20 cellular contexts compared by ENCODE assay signal in genomic region chr5:50712479-50712878, GRCh38. TPM values are rescaled to one million over a fixed set of nuclear protein-coding genes. Genes with fewer than 3 reads are reported as not detected.
DNase-seq lines count a peak whose midpoint lies in the region; ATAC-seq and TF ChIP-seq lines count a peak whose summit lies in the region.
"Had no signal": no experiment of that assay in that cellular context is flagged by ENCODE, and none has a peak within 500 bp of the region (broad histone marks: within the 10 kb centered on the region; RNA-seq: fewer than 3 reads in every experiment).

No MANE protein-coding gene starts in this region.

- no peak for TF ChIP-seq POLR2A in adrenal gland (IDR thresholded peaks at IDR 0.05)

- no peak overlapping the region for H3K27ac ChIP-seq in BLaER1 treated with 17β-estradiol and CSF1 and Interleukin-3, amounts not matched to agents 10 nM and 100 nM
- peak overlapping the region; percentile 33 for H3K27ac ChIP-seq in CD4-positive, alpha-beta T cell (ENCODE audit: low read depth, low read length)
- H3K27ac ChIP-seq in adrenal gland = peak overlapping the region in 1 of 5 donors; percentile 57
- H3K27ac ChIP-seq: HL-60, lower lobe of right lung had no signal

- peak overlapping the region; percentile 92 for H3K27ac Mint-ChIP-seq in CD4-positive, alpha-beta T cell
- H3K27ac Mint-ChIP-seq in T-helper 17 cell = peak overlapping the region; percentile 97
- H3K27ac Mint-ChIP-seq: progenitor cell of endocrine pancreas had no signal

- no peaks in the 10 kb centered on the region for H3K27me3 ChIP-seq in BLaER1 treated with 17β-estradiol and CSF1 and Interleukin-3, amounts not matched to agents 10 nM and 100 nM
- H3K27me3 ChIP-seq in CD4-positive, alpha-beta T cell (ENCODE audit: control insufficient read depth, insufficient read depth, low read length) = no peaks in the 10 kb centered on the region
- H3K27me3 ChIP-seq in adrenal gland = no peaks in the 10 kb centered on the region
- H3K27me3 ChIP-seq: BE2C, transverse colon had no signal

- H3K4me1 ChIP-seq in BLaER1 treated with 17β-estradiol and CSF1 and Interleukin-3, amounts not matched to agents 10 nM and 100 nM = peaks cover 12 to 59% (median 28%) of the 10 kb centered on the region in 10 experiments
- H3K4me1 ChIP-seq in adrenal gland (replicated peaks in 1 of 2) = peaks cover 6 to 33% of the 10 kb centered on the region in 2 donors
- H3K4me1 ChIP-seq: BE2C had no signal

- peak overlapping the region in 9 of 11 experiments; percentile 8 to 85 (median 63); a peak in 12 of 22 replicates for H3K4me2 ChIP-seq in BLaER1 treated with 17β-estradiol and CSF1 and Interleukin-3, amounts not matched to agents 10 nM and 100 nM

- H3K9me3 ChIP-seq in BLaER1 treated with 17β-estradiol and CSF1 and Interleukin-3, amounts not matched to agents 10 nM and 100 nM (replicated peaks in 1 of 11) = no peaks in the 10 kb centered on the region
- no peaks in the 10 kb centered on the region for H3K9me3 ChIP-seq in CD4-positive, alpha-beta T cell (ENCODE audit: control insufficient read depth, low read length)
- H3K9me3 ChIP-seq in T-helper 17 cell (ENCODE audit: control insufficient read depth, low read length, poor library complexity, severe bottlenecking) (no peaks in the 10 kb centered on the region), adrenal gland (replicated peaks in 1 of 3) (no peaks in the 10 kb centered on the region)
- H3K9me3 ChIP-seq: BE2C, lower lobe of right lung, transverse colon had no signal

- H3K4me3 Mint-ChIP-seq in CD4-positive, alpha-beta T cell = peak overlapping the region; percentile 2
- peak overlapping the region; percentile 43 for H3K4me3 Mint-ChIP-seq in T-helper 17 cell

- 42 to 76% (median 51%) methylated on average over 1 of the region's 1 CpG for WGBS in adrenal gland, 4 donors

- no peaks in the 10 kb centered on the region for H3K9me3 Mint-ChIP-seq in CD4-positive, alpha-beta T cell

- no peak for ATAC-seq in CD4-positive, alpha-beta T cell (ENCODE audit: poor library complexity)
- ATAC-seq in T-helper 17 cell = no peak
- ATAC-seq: lower lobe of right lung, Panc1 had no signal

- no peak overlapping the region for H3K4me3 ChIP-seq in BLaER1 treated with 17β-estradiol and CSF1 and Interleukin-3, amounts not matched to agents 10 nM and 100 nM
- no peak overlapping the region for H3K4me3 ChIP-seq in adrenal gland
- H3K4me3 ChIP-seq: lower lobe of right lung, transverse colon had no signal

- DNase-seq in CD4-positive, alpha-beta T cell = no peak
- no peak for DNase-seq in T-helper 17 cell
- DNase-seq in left kidney (ENCODE audit: low read depth, low spot score) = peak; percentile 3
- no peak for DNase-seq in adrenal gland
- DNase-seq in effector CD8-positive, alpha-beta T cell (lab: John Stamatoyannopoulos, UW) = no peak
- DNase-seq in A172 (ENCODE audit: low spot score) = no peak
- DNase-seq: BE2C, dermis blood vessel endothelial cell, DMS53, glutamatergic neuron, HCEC 1CT, lower lobe of right lung, NCI-H1092, NCI-H774, small intestine, transverse colon had no signal

- intact Hi-C loops in CD4-positive, alpha-beta T cell (cut with DNase I, micrococcal nuclease) = loop anchor here (2.0 to 5.0 kb wide), 2 partner anchors 14 to 50 kb away; no protein-coding TSS in a partner anchor
- intact Hi-C loops in adrenal gland (cut with DNase I) = no loop called here

- H4K20me1 ChIP-seq in BLaER1 treated with 17β-estradiol and CSF1 and Interleukin-3, amounts not matched to agents 10 nM and 100 nM = peaks cover 0 to 63% (median 26%) of the 10 kb centered on the region in 11 experiments; a peak in 14 of 22 replicates

- H3K9ac ChIP-seq in BLaER1 treated with 17β-estradiol and CSF1 and Interleukin-3, amounts not matched to agents 10 nM and 100 nM = no peak overlapping the region

- CTCF ChIA-PET in CD4-positive, alpha-beta T cell (lab: Charles Lee) = no interaction called here

- H3K36me3 ChIP-seq in BLaER1 treated with 17β-estradiol and CSF1 and Interleukin-3, amounts not matched to agents 10 nM and 100 nM = peaks cover 0 to 9% (median 0%) of the 10 kb centered on the region in 11 experiments; a peak in 2 of 22 replicates
- no peaks in the 10 kb centered on the region for H3K36me3 ChIP-seq in adrenal gland (replicated peaks in 1 of 2)
- H3K36me3 ChIP-seq: BE2C, lower lobe of right lung, transverse colon had no signal

- TF ChIP-seq CTCF in CD4-positive, alpha-beta T cell (IDR thresholded peaks at IDR 0.05) = no peak
- no peak for TF ChIP-seq CTCF in adrenal gland (IDR thresholded peaks at IDR 0.05)

- H3K27me3 Mint-ChIP-seq in CD4-positive, alpha-beta T cell = no peaks in the 10 kb centered on the region
- H3K27me3 Mint-ChIP-seq in T-helper 17 cell = no peaks in the 10 kb centered on the region
- H3K27me3 Mint-ChIP-seq: progenitor cell of endocrine pancreas had no signal

- H3K36me3 Mint-ChIP-seq in CD4-positive, alpha-beta T cell (ENCODE audit: low read depth) = peaks cover 11% of the 10 kb centered on the region
- peaks cover 5% of the 10 kb centered on the region for H3K36me3 Mint-ChIP-seq in T-helper 17 cell (ENCODE audit: low read depth)

- POLR2A ChIA-PET in CD4-positive, alpha-beta T cell (lab: Charles Lee) = no interaction called here

- H3K4me1 Mint-ChIP-seq in CD4-positive, alpha-beta T cell (ENCODE audit: low read depth) = peaks cover 91% of the 10 kb centered on the region
- peaks cover 72% of the 10 kb centered on the region for H3K4me1 Mint-ChIP-seq in T-helper 17 cell

RNA-seq across cellular contexts. Expression of gene PARP8, which starts 46.0 kb away (rescaled TPM):
- 100 to 1,000 TPM; 181 to 200 TPM for total RNA-seq in CD4-positive, alpha-beta T cell
- total RNA-seq in T-helper 17 cell (100 to 1,000 TPM; 183 to 204 TPM), adrenal gland (10 to 100 TPM; 14.3 to 41.8 (median 30.2) TPM)
- 10 to 100 TPM; 10.5 to 25.1 (median 12.2) TPM for polyA plus RNA-seq in adrenal gland
- 0.28 and 0.74 TPM in 2 replicates for total RNA-seq in A172 (2014; rRNA removed; shearing (Covaris generic))

Comparison
In these comparisons a context has a peak if more than half of its experiments do, and no peak if none do; other contexts are left out.
1. intact Hi-C loops: an anchor here in CD4-positive, alpha-beta T cell (2.0 to 5.0 kb wide); none called in adrenal gland.